ENCODE assay signal across 14 cellular contexts in the genomic region with DNA sequence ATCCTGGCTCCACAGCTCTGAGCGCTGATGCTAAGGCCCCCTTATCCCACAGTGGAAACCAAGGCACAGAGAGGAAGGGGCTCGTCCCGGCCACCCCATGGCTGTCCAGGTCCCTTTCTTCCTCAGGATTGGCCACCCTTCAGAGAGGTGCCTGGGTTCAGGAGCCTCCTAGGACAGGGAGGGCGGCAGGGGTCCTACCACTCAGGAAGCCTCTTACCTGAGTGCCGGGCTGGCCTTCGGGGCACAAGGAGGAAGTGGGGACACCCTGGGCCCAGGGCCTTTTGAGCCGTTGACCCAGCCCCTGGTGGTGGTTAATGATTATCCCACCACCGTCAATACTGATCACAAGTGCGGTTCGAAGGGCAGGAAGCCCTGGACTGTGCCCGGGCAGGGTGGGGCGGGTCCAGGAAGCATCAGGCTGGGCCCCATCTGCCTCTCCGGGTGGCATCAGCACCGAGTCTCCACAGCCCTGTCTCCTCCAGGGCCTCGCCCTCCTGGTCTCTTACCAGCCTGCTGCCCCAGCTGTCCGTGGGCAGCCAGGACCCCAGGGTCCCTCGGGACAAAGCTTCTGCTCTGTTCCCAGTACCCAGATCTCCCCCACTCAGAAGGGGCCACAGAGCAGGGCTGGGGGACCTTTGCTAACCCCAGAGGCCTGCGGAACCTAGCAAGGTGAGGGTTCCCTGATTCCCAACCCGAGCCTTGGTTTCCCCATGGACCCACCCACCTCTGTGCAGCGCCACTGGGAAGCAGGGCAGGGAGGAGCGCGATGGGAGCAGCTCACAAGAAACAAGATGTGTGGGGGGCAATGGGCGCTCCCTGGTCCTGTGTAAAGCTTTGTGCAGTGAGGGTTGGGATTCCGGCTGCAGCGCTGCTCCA. TPM values are rescaled to one million over a fixed set of nuclear protein-coding genes. Genes with fewer than 3 reads are reported as not detected.
DNase-seq lines count a peak whose midpoint lies in the region; ATAC-seq and TF ChIP-seq lines count a peak whose summit lies in the region.
"Had no signal": no experiment of that assay in that cellular context is flagged by ENCODE, and none has a peak within 500 bp of the region (broad histone marks: within the 10 kb centered on the region; RNA-seq: fewer than 3 reads in every experiment).

No MANE protein-coding gene starts in this region.

- H3K4me3 ChIP-seq in Caco-2 (ENCODE audit: low read depth, low read length) = peak overlapping the region; percentile 78
- no peak overlapping the region for H3K4me3 ChIP-seq in HUES48 (ENCODE audit: low read depth, low read length)
- no peak overlapping the region for H3K4me3 ChIP-seq in endocrine pancreas (ENCODE audit: control insufficient read depth, insufficient read depth, low read length)
- H3K4me3 ChIP-seq in neutrophil (ENCODE audit: low read depth in 1 of 2, low read length in 1 of 2) = no peak overlapping the region
- H3K4me3 ChIP-seq in HAP-1 = no peak overlapping the region
- H3K4me3 ChIP-seq: dorsolateral prefrontal cortex, prostate gland had no signal

- H3K9me3 ChIP-seq in Caco-2 (no peaks in the 10 kb centered on the region), HUES48 (ENCODE audit: control insufficient read depth, insufficient read depth, low read length) (no peaks in the 10 kb centered on the region), endocrine pancreas (ENCODE audit: control insufficient read depth, low read length) (no peaks in the 10 kb centered on the region), neutrophil (no peaks in the 10 kb centered on the region), HAP-1 (no peaks in the 10 kb centered on the region)
- H3K9me3 ChIP-seq: prostate gland had no signal

- peaks cover 22% of the 10 kb centered on the region for H3K4me1 Mint-ChIP-seq in Caco-2 (ENCODE audit: low read depth, unreplicated experiment)
- H3K4me1 Mint-ChIP-seq in activated T-cell treated with anti-CD3 and anti-CD28 coated beads, Interleukin-2, amount 50 U/mL, for 4 hours (ENCODE audit: low read depth) = peaks cover 2% of the 10 kb centered on the region

- H3K27me3 Mint-ChIP-seq in Caco-2 (ENCODE audit: insufficient read depth, unreplicated experiment) = no peaks in the 10 kb centered on the region
- no peaks in the 10 kb centered on the region for H3K27me3 Mint-ChIP-seq in activated T-cell treated with anti-CD3 and anti-CD28 coated beads, Interleukin-2, amount 50 U/mL, for 4 hours (ENCODE audit: low read depth)

- in situ Hi-C loops in HAP-1 (cut with MboI; ENCODE audit: low sequenced_read_pairs) = loop anchor here (5.0 kb wide), 1 partner anchor 46 kb away; no protein-coding TSS in a partner anchor

- H3K9ac ChIP-seq in HUES48 (ENCODE audit: low read depth, low read length) (no peak overlapping the region), endocrine pancreas (ENCODE audit: control insufficient read depth, insufficient read depth, low read length) (peak overlapping the region; percentile 77)

- peak overlapping the region; percentile 93 for H3K27ac Mint-ChIP-seq in Caco-2 (ENCODE audit: unreplicated experiment)
- H3K27ac Mint-ChIP-seq: T-helper 2 cell treated with Interferon-gamma antibody and Interleukin-4, amounts not matched to agents 5 μg/mL and 100 μg/mL, for 36 hours had no signal

- H3K27me3 ChIP-seq in Caco-2 (replicated peaks; ENCODE audit: control insufficient read depth, insufficient read depth, low read length) (no peaks in the 10 kb centered on the region), HUES48 (ENCODE audit: control insufficient read depth, insufficient read depth, low read length) (no peaks in the 10 kb centered on the region), endocrine pancreas (ENCODE audit: control insufficient read depth, insufficient read depth, low read length) (no peaks in the 10 kb centered on the region), neutrophil (no peaks in the 10 kb centered on the region), HAP-1 (ENCODE audit: low read depth) (no peaks in the 10 kb centered on the region)
- H3K27me3 ChIP-seq: dorsolateral prefrontal cortex had no signal

- POLR2A ChIA-PET in Caco-2 (lab: Charles Lee) = interaction anchor here (1.1 kb wide), 1 partner anchor 229 kb away, joined by 3 read pairs; the partner anchor contains the start of genes FAU and MRPL49

- H3K4me1 ChIP-seq in Caco-2 (peaks cover 52% of the 10 kb centered on the region), HUES48 (ENCODE audit: control insufficient read depth, insufficient read depth, low read length) (0 out of 2 replicates have a peak, but pooled peaks cover 4% of the 10 kb centered on the region), endocrine pancreas (ENCODE audit: control insufficient read depth, insufficient read depth, low read length) (no peaks in the 10 kb centered on the region), neutrophil (ENCODE audit: control insufficient read depth in 1 of 2, insufficient read depth in 1 of 2, low read depth in 1 of 2, low read length in 1 of 2) (peaks cover 32 to 35% of the 10 kb centered on the region in 2 experiments), HAP-1 (no peaks in the 10 kb centered on the region)
- H3K4me1 ChIP-seq: prostate gland had no signal

- DNase-seq in Caco-2 (peak; percentile 91 to 93), islet precursor cell (no peak), HAP-1 (ENCODE audit: low spot score in 2 of 2) (no peak)
- no peak for DNase-seq in activated T-cell treated with anti-CD3 and anti-CD28 coated beads, Interleukin-2, amount 50 U/mL, for 4 hours

- H3K27ac ChIP-seq in HUES48 (ENCODE audit: low read depth, low read length) (peak overlapping the region; percentile 28), neutrophil (peak overlapping the region; percentile 38)
- H3K27ac ChIP-seq: C4-2B, HL-60, prostate gland had no signal

- TSS peak; percentile 16 for BruUV-seq in Caco-2 (replicated peaks; lab: Mats Ljungman, UMichigan)

- TF ChIP-seq CTCF in Caco-2 (IDR thresholded peaks at IDR 0.05; ENCODE audit: insufficient read depth in 1 of 2, low read depth in 1 of 2, low read length in 1 of 2, severe bottlenecking in 1 of 2, unreplicated experiment in 1 of 2) (peak in 1 of 2 experiments; percentile 16), neutrophil (IDR thresholded peaks at IDR 0.05) (no peak)

- peak overlapping the region; percentile 80 for H3K4me3 Mint-ChIP-seq in Caco-2 (ENCODE audit: unreplicated experiment)
- H3K4me3 Mint-ChIP-seq in activated T-cell treated with anti-CD3 and anti-CD28 coated beads, Interleukin-2, amount 50 U/mL, for 4 hours = no peak overlapping the region
- H3K4me3 Mint-ChIP-seq: T-helper 2 cell treated with Interferon-gamma antibody and Interleukin-4, amounts not matched to agents 5 μg/mL and 100 μg/mL, for 36 hours had no signal

- H3K9me3 Mint-ChIP-seq in Caco-2 (ENCODE audit: unreplicated experiment) = no peaks in the 10 kb centered on the region
- H3K9me3 Mint-ChIP-seq in activated T-cell treated with anti-CD3 and anti-CD28 coated beads, Interleukin-2, amount 50 U/mL, for 4 hours = no peaks in the 10 kb centered on the region
- H3K9me3 Mint-ChIP-seq: T-helper 2 cell treated with Interferon-gamma antibody and Interleukin-4, amounts not matched to agents 5 μg/mL and 100 μg/mL, for 36 hours had no signal

- H3K36me3 Mint-ChIP-seq in Caco-2 (ENCODE audit: insufficient read depth, unreplicated experiment) = peaks cover 61% of the 10 kb centered on the region
- H3K36me3 Mint-ChIP-seq in activated T-cell treated with anti-CD3 and anti-CD28 coated beads, Interleukin-2, amount 50 U/mL, for 4 hours (ENCODE audit: insufficient read depth) = peaks cover 2% of the 10 kb centered on the region

- H3K36me3 ChIP-seq in Caco-2 (ENCODE audit: control insufficient read depth, insufficient read depth, low read length) (peaks cover 12% of the 10 kb centered on the region), HUES48 (ENCODE audit: control insufficient read depth, insufficient read depth, low read length) (peaks cover 20% of the 10 kb centered on the region), endocrine pancreas (ENCODE audit: control insufficient read depth, insufficient read depth, low read length) (peaks cover 5% of the 10 kb centered on the region), neutrophil (peaks cover 49% of the 10 kb centered on the region), HAP-1 (replicated peaks) (peaks cover 13% of the 10 kb centered on the region)
- H3K36me3 ChIP-seq: prostate gland had no signal

- CTCF ChIA-PET in Caco-2 (lab: Charles Lee) = interaction anchor here (0.6 to 3.1 kb wide), 7 partner anchors 17 to 118 kb away, joined by 3 to 22 read pairs (median 5); partner anchors contain the start of gene CDC42BPG

- ATAC-seq in activated T-cell treated with anti-CD3 and anti-CD28 coated beads, Interleukin-2, amount 50 U/mL, for 4 hours = no peak
- ATAC-seq in HG03565 (IDR thresholded peaks at IDR 0.05; ENCODE audit: unreplicated experiment) = no peak

- intact Hi-C loops in Caco-2 (cut with micrococcal nuclease; ENCODE audit: unreplicated experiment) = loop anchor here (1.0 to 5.0 kb wide), 2 partner anchors 46 to 91 kb away; partner anchors contain the start of gene MAP4K2

RNA-seq across cellular contexts. Expression of gene EHD1, which starts 15.0 kb away (rescaled TPM):
- total RNA-seq in Caco-2 (2022) = 123 and 129 TPM in 2 replicates
- total RNA-seq in activated T-cell treated with anti-CD3 and anti-CD28 coated beads, Interleukin-2, amount 50 U/mL, for 4 hours = 100 to 1,000 TPM in 2 of 3 donors, 10 to 100 TPM in 1; 86.3 to 121 (median 108) TPM

RNA-seq across cellular contexts. Expression of gene ATG2A, which starts 23.6 kb away (rescaled TPM):
- 27.9 and 31.1 TPM in 2 replicates for total RNA-seq in Caco-2 (2022)
- 10 to 100 TPM; 20.6 to 24.1 (median 21.7) TPM for total RNA-seq in activated T-cell treated with anti-CD3 and anti-CD28 coated beads, Interleukin-2, amount 50 U/mL, for 4 hours

RNA-seq across cellular contexts. Expression of gene PPP2R5B, which starts 31.1 kb away (rescaled TPM):
- total RNA-seq in Caco-2 (2022) = 7.4 and 7.7 TPM in 2 replicates
- 1 to 10 TPM; 6.9 to 8.2 (median 7.9) TPM for total RNA-seq in activated T-cell treated with anti-CD3 and anti-CD28 coated beads, Interleukin-2, amount 50 U/mL, for 4 hours

RNA-seq across cellular contexts. Expression of gene GPHA2, which starts 42.3 kb away (rescaled TPM):
- total RNA-seq in Caco-2 (2022) = not detected in 2 replicates
- total RNA-seq in activated T-cell treated with anti-CD3 and anti-CD28 coated beads, Interleukin-2, amount 50 U/mL, for 4 hours = not detected
- total RNA-seq: aorta, prostate gland had no signal

RNA-seq across cellular contexts. Expression of gene CDC42BPG, which starts 49.0 kb away (rescaled TPM):
- 29.1 and 36.0 TPM in 2 replicates for total RNA-seq in Caco-2 (2022)
- under 1 TPM; 0.13 to 0.33 (median 0.18) TPM for total RNA-seq in activated T-cell treated with anti-CD3 and anti-CD28 coated beads, Interleukin-2, amount 50 U/mL, for 4 hours

Comparison
In these comparisons a context has a peak if more than half of its experiments do, and no peak if none do; other contexts are left out.
1. DNase-seq: peak in Caco-2 (2 of 2); none in islet precursor cell (single experiment), activated T-cell treated with anti-CD3 and anti-CD28 coated beads, Interleukin-2, amount 50 U/mL, for 4 hours (single experiment) and HAP-1 (0 of 2).